17 cellular contexts compared by ENCODE assay signal in genomic region chr5:62489471-62489870, GRCh38.
"Had no signal": no experiment of that assay in that cellular context is flagged by ENCODE, and none has a peak within 500 bp of the region (broad histone marks: within the 10 kb centered on the region; RNA-seq: fewer than 3 reads in every experiment).

No MANE protein-coding gene starts in this region.

- H3K79me2 ChIP-seq: parathyroid adenoma had no signal

- H3K27me3 ChIP-seq: body of pancreas, heart right ventricle, neutrophil, upper lobe of right lung had no signal

- H3K9ac ChIP-seq: parathyroid adenoma had no signal

- H2AFZ ChIP-seq: parathyroid adenoma had no signal

- DNase-seq: activated CD4-positive, alpha-beta T cell treated with anti-CD3 and anti-CD28 coated beads for 36 hours; activated CD4-positive, alpha-beta T cell treated with anti-CD3 and anti-CD28 coated beads, Interleukin-2, amount 50 U/mL, for 48 hours; activated naive CD4-positive, alpha-beta T cell; activated naive CD8-positive, alpha-beta T cell treated with anti-CD3 and anti-CD28 coated beads for 36 hours; activated T-cell treated with anti-CD3 and anti-CD28 coated beads for 4 hours; amygdala; body of pancreas; endodermal cell; heart right ventricle; retina; stimulated activated CD4-positive, alpha-beta T cell treated with anti-CD3 and anti-CD28 coated beads, Interleukin-12 subunit alpha, Interleukin-12 subunit beta, amount 100 ng/mL, for 4 hours; stimulated activated CD4-positive, alpha-beta T cell treated with anti-CD3 and anti-CD28 coated beads, Interleukin-1b, Interleukin-23, amount 100 ng/mL, for 48 hours; stimulated activated CD8-positive, alpha-beta memory T cell treated with anti-CD3 and anti-CD28 coated beads, Interleukin-4, amount 100 ng/mL, for 48 hours; stimulated activated naive CD4-positive, alpha-beta T cell; upper lobe of right lung had no signal

- H3K9me3 ChIP-seq: body of pancreas, heart right ventricle, neutrophil, upper lobe of right lung had no signal

- H3K4me3 ChIP-seq: body of pancreas, heart right ventricle, upper lobe of right lung had no signal

- H3K36me3 ChIP-seq: neutrophil had no signal

- H3K27ac ChIP-seq: body of pancreas, heart right ventricle, neutrophil, parathyroid adenoma, upper lobe of right lung had no signal

- H3K4me1 ChIP-seq: body of pancreas, heart right ventricle, parathyroid adenoma, upper lobe of right lung had no signal
